In the genomic region with DNA sequence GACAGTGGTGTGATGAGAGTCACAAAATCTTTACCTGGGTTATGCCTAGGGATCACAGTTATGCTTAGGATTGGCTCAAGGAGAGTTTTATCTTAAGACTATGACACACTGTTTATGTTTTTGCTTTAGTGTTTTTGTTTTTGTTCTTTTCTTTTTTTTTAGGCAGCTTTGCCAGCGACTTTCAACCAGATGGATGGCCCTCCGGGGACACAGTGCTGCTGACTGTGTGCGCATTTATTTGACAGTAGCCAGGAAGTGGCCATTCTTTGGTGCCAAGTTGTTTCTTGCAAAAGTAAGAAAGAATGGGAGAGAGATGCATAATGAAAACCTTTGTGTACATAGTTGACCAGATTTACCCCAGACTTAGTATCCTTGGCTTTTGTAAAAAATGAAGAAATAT, we compare ENCODE assay signal across 13 cellular contexts. TPM values are rescaled to one million over a fixed set of nuclear protein-coding genes. Genes with fewer than 3 reads are reported as not detected.
DNase-seq lines count a peak whose midpoint lies in the region; ATAC-seq and TF ChIP-seq lines count a peak whose summit lies in the region.
"Had no signal": no experiment of that assay in that cellular context is flagged by ENCODE, and none has a peak within 500 bp of the region (broad histone marks: within the 10 kb centered on the region; RNA-seq: fewer than 3 reads in every experiment).

No MANE protein-coding gene starts in this region.

- H3K9me3 Mint-ChIP-seq in Calu3 (ENCODE audit: low read depth, unreplicated experiment) (no peaks in the 10 kb centered on the region), progenitor cell of endocrine pancreas (ENCODE audit: low read depth) (no peaks in the 10 kb centered on the region)
- no peaks in the 10 kb centered on the region for H3K9me3 Mint-ChIP-seq in activated naive CD8-positive, alpha-beta T cell treated with anti-CD3 and anti-CD28 coated beads, Interleukin-2, amount 50 U/mL, for 24 hours
- no peaks in the 10 kb centered on the region for H3K9me3 Mint-ChIP-seq in stimulated activated naive B cell treated with anti-CD40 and anti-IgM and Interleukin-4, amounts not matched to agents 10 μg/mL and 1 μg/mL and 100 μg/mL, for 72 hours
- H3K9me3 Mint-ChIP-seq: naive B cell had no signal

- no peaks in the 10 kb centered on the region for H3K27me3 ChIP-seq in RWPE2 (ENCODE audit: insufficient read depth, poor library complexity, severe bottlenecking)
- H3K27me3 ChIP-seq: BE2C, Peyer's patch had no signal

- intact Hi-C loops in Calu3 (cut with micrococcal nuclease; ENCODE audit: unreplicated experiment), result loop anchor here (10.0 kb wide), 1 partner anchor 144 kb away; no protein-coding TSS in a partner anchor

- 0 out of 3 replicates have a peak, but pooled peaks have one; percentile 9 for ATAC-seq in RWPE2 (ENCODE audit: low read depth)
- no peak for ATAC-seq in activated naive CD8-positive, alpha-beta T cell treated with anti-CD3 and anti-CD28 coated beads, Interleukin-2, amount 50 U/mL, for 24 hours
- no peak for ATAC-seq in stimulated activated naive B cell treated with anti-CD40 and anti-IgM and Interleukin-4, amounts not matched to agents 10 μg/mL and 1 μg/mL and 100 μg/mL, for 72 hours (replicated peaks)

- H3K27me3 Mint-ChIP-seq in Calu3 (ENCODE audit: unreplicated experiment), result no peaks in the 10 kb centered on the region
- H3K27me3 Mint-ChIP-seq in progenitor cell of endocrine pancreas, result no peaks in the 10 kb centered on the region
- H3K27me3 Mint-ChIP-seq in activated naive CD8-positive, alpha-beta T cell treated with anti-CD3 and anti-CD28 coated beads, Interleukin-2, amount 50 U/mL, for 24 hours, result no peaks in the 10 kb centered on the region
- peaks cover 5 to 6% of the 10 kb centered on the region in 2 donors for H3K27me3 Mint-ChIP-seq in stimulated activated naive B cell treated with anti-CD40 and anti-IgM and Interleukin-4, amounts not matched to agents 10 μg/mL and 1 μg/mL and 100 μg/mL, for 72 hours

- H3K4me1 Mint-ChIP-seq in Calu3 (ENCODE audit: low read depth, unreplicated experiment) (peaks cover 23% of the 10 kb centered on the region), progenitor cell of endocrine pancreas (ENCODE audit: low read depth) (peaks cover 10% of the 10 kb centered on the region)
- peaks cover 3% of the 10 kb centered on the region for H3K4me1 Mint-ChIP-seq in activated naive CD8-positive, alpha-beta T cell treated with anti-CD3 and anti-CD28 coated beads, Interleukin-2, amount 50 U/mL, for 24 hours
- no peaks in the 10 kb centered on the region for H3K4me1 Mint-ChIP-seq in stimulated activated naive B cell treated with anti-CD40 and anti-IgM and Interleukin-4, amounts not matched to agents 10 μg/mL and 1 μg/mL and 100 μg/mL, for 72 hours
- H3K4me1 Mint-ChIP-seq: naive B cell had no signal

- no peak for DNase-seq in Calu3
- DNase-seq in RWPE2 (ENCODE audit: low spot score), result no peak
- DNase-seq in fibroblast of pulmonary artery (ENCODE audit: low read depth), result peak; percentile 56
- DNase-seq in progenitor cell of endocrine pancreas (ENCODE audit: low spot score, unreplicated experiment), result no peak
- no peak for DNase-seq in activated naive CD8-positive, alpha-beta T cell treated with anti-CD3 and anti-CD28 coated beads, Interleukin-2, amount 50 U/mL, for 24 hours
- DNase-seq in stimulated activated naive B cell treated with anti-CD40 and anti-IgM and Interleukin-4, amounts not matched to agents 10 μg/mL and 1 μg/mL and 100 μg/mL, for 72 hours, result no peak
- no peak for DNase-seq in activated CD8-positive, alpha-beta memory T cell treated with anti-CD3 and anti-CD28 coated beads, Interleukin-2, amount 50 U/mL, for 4 hours
- no peak for DNase-seq in amygdala (lab: John Stamatoyannopoulos, UW)
- DNase-seq: BE2C, naive B cell, NCI-H2227 treated with DMSO at 0.1 percent for 48 hours, Peyer's patch had no signal

- H3K4me3 Mint-ChIP-seq in Calu3 (ENCODE audit: low read depth, unreplicated experiment) (no peak overlapping the region), progenitor cell of endocrine pancreas (ENCODE audit: low read depth) (no peak overlapping the region)
- no peak overlapping the region for H3K4me3 Mint-ChIP-seq in activated naive CD8-positive, alpha-beta T cell treated with anti-CD3 and anti-CD28 coated beads, Interleukin-2, amount 50 U/mL, for 24 hours
- H3K4me3 Mint-ChIP-seq in stimulated activated naive B cell treated with anti-CD40 and anti-IgM and Interleukin-4, amounts not matched to agents 10 μg/mL and 1 μg/mL and 100 μg/mL, for 72 hours, result no peak overlapping the region
- H3K4me3 Mint-ChIP-seq: brain, naive B cell had no signal

- TF ChIP-seq CTCF in Calu3 (IDR thresholded peaks at IDR 0.05; ENCODE audit: unreplicated experiment), result no peak
- TF ChIP-seq CTCF in RWPE2 (IDR thresholded peaks at IDR 0.05; ENCODE audit: poor library complexity, severe bottlenecking), result no peak
- TF ChIP-seq CTCF in fibroblast of pulmonary artery (IDR thresholded peaks at IDR 0.05; ENCODE audit: low read length, missing control alignments), result no peak
- no peak for TF ChIP-seq CTCF in progenitor cell of endocrine pancreas (IDR thresholded peaks at IDR 0.05; ENCODE audit: unreplicated experiment)

- H3K36me3 ChIP-seq in RWPE2 (ENCODE audit: low read depth), result no peaks in the 10 kb centered on the region
- H3K36me3 ChIP-seq: BE2C, Peyer's patch had no signal

- no peak overlapping the region for H3K4me3 ChIP-seq in RWPE2 (ENCODE audit: severe bottlenecking)
- no peak overlapping the region for H3K4me3 ChIP-seq in fibroblast of pulmonary artery (replicated peaks; ENCODE audit: low read depth, low read length)
- H3K4me3 ChIP-seq: Peyer's patch had no signal

- peaks cover 17% of the 10 kb centered on the region for H3K4me1 ChIP-seq in RWPE2 (ENCODE audit: insufficient read depth, poor library complexity, severe bottlenecking)
- H3K4me1 ChIP-seq: BE2C, Peyer's patch had no signal

- no peaks in the 10 kb centered on the region for H3K36me3 Mint-ChIP-seq in Calu3 (ENCODE audit: insufficient read depth, unreplicated experiment)
- H3K36me3 Mint-ChIP-seq in progenitor cell of endocrine pancreas (ENCODE audit: insufficient read depth), result peaks cover 3% of the 10 kb centered on the region
- no peaks in the 10 kb centered on the region for H3K36me3 Mint-ChIP-seq in activated naive CD8-positive, alpha-beta T cell treated with anti-CD3 and anti-CD28 coated beads, Interleukin-2, amount 50 U/mL, for 24 hours (ENCODE audit: low read depth)
- no peaks in the 10 kb centered on the region for H3K36me3 Mint-ChIP-seq in stimulated activated naive B cell treated with anti-CD40 and anti-IgM and Interleukin-4, amounts not matched to agents 10 μg/mL and 1 μg/mL and 100 μg/mL, for 72 hours
- H3K36me3 Mint-ChIP-seq: brain, naive B cell had no signal

- BruUV-seq in Calu3 (replicated peaks; lab: Mats Ljungman, UMichigan), result no TSS peak

- H3K9me3 ChIP-seq in RWPE2 (ENCODE audit: severe bottlenecking), result no peaks in the 10 kb centered on the region
- H3K9me3 ChIP-seq: BE2C, Peyer's patch had no signal

- H3K27ac Mint-ChIP-seq in Calu3 (ENCODE audit: unreplicated experiment) (peak overlapping the region; percentile 61), progenitor cell of endocrine pancreas (peak overlapping the region; percentile 67)
- H3K27ac Mint-ChIP-seq in activated naive CD8-positive, alpha-beta T cell treated with anti-CD3 and anti-CD28 coated beads, Interleukin-2, amount 50 U/mL, for 24 hours, result no peak overlapping the region
- H3K27ac Mint-ChIP-seq in stimulated activated naive B cell treated with anti-CD40 and anti-IgM and Interleukin-4, amounts not matched to agents 10 μg/mL and 1 μg/mL and 100 μg/mL, for 72 hours, result no peak overlapping the region
- H3K27ac Mint-ChIP-seq: naive B cell had no signal

- H3K27ac ChIP-seq in RWPE2 (ENCODE audit: poor library complexity, severe bottlenecking), result peak overlapping the region; percentile 60
- H3K27ac ChIP-seq: Peyer's patch had no signal

- CTCF ChIA-PET in Calu3 (lab: Charles Lee), result interaction anchor here (0.7 kb wide), 1 partner anchor 530 kb away, joined by 3 read pairs; no protein-coding TSS in a partner anchor

RNA-seq across cellular contexts. Expression of a gene that starts 15.1 kb away (rescaled TPM):
- 20.0 and 24.0 TPM in 2 replicates for total RNA-seq in Calu3 (2022)
- total RNA-seq in progenitor cell of endocrine pancreas, result 29.2 and 30.1 TPM in 2 replicates

Comparison
In these comparisons a context has a peak if more than half of its experiments do, and no peak if none do; other contexts are left out.
1. H3K27ac Mint-ChIP-seq: peak in Calu3 (single experiment) and progenitor cell of endocrine pancreas (single experiment); none in activated naive CD8-positive, alpha-beta T cell treated with anti-CD3 and anti-CD28 coated beads, Interleukin-2, amount 50 U/mL, for 24 hours (single experiment) and stimulated activated naive B cell treated with anti-CD40 and anti-IgM and Interleukin-4, amounts not matched to agents 10 μg/mL and 1 μg/mL and 100 μg/mL, for 72 hours (single experiment).